13 cellular contexts compared by ENCODE assay signal in genomic region chr3:195394024-195394423, GRCh38. TPM values are rescaled to one million over a fixed set of nuclear protein-coding genes. Genes with fewer than 3 reads are reported as not detected.
DNase-seq lines count a peak whose midpoint lies in the region; ATAC-seq, FAIRE-seq and TF ChIP-seq lines count a peak whose summit lies in the region.
"Had no signal": no experiment of that assay in that cellular context is flagged by ENCODE, and none has a peak within 500 bp of the region (broad histone marks: within the 10 kb centered on the region; RNA-seq: fewer than 3 reads in every experiment).

No MANE protein-coding gene starts in this region.

- H3K4me1 Mint-ChIP-seq in naive thymus-derived CD4-positive, alpha-beta T cell = peaks cover 10 to 60% (median 52%) of the 10 kb centered on the region in 7 donors

- H3K9me3 ChIP-seq in OCI-LY3 (ENCODE audit: insufficient read depth, low read length) = no peaks in the 10 kb centered on the region
- no peaks in the 10 kb centered on the region for H3K9me3 ChIP-seq in naive thymus-derived CD4-positive, alpha-beta T cell (ENCODE audit: control insufficient read depth in 2 of 3, low read length in 3 of 3)

- H3K9ac ChIP-seq in OCI-LY3 (ENCODE audit: low read length) = no peak overlapping the region

- POLR2A ChIA-PET in naive thymus-derived CD4-positive, alpha-beta T cell (lab: Charles Lee) = no interaction called here

- H3K4me3 ChIP-seq in OCI-LY3 (ENCODE audit: low read length) = peak overlapping the region; percentile 30
- H3K4me3 ChIP-seq in naive thymus-derived CD4-positive, alpha-beta T cell (ENCODE audit: low read length) = no peak overlapping the region

- peak; percentile 86 for FAIRE-seq in GM12891 (lab: Jason Lieb, UNC)

- H4K20me1 ChIP-seq in OCI-LY3 (ENCODE audit: insufficient read depth, low read length) = peaks cover 4% of the 10 kb centered on the region; the same call in 1 of the 2 replicates

- H3K4me3 Mint-ChIP-seq in naive thymus-derived CD4-positive, alpha-beta T cell = no peak overlapping the region

- CTCF ChIA-PET in naive thymus-derived CD4-positive, alpha-beta T cell (lab: Charles Lee) = no interaction called here

- no peak for TF ChIP-seq POLR2A in GM12891 (IDR thresholded peaks at IDR 0.05; ENCODE audit: low read depth, low read length)

- no peaks in the 10 kb centered on the region for H3K9me3 Mint-ChIP-seq in naive thymus-derived CD4-positive, alpha-beta T cell

- no peaks in the 10 kb centered on the region for H3K36me3 ChIP-seq in OCI-LY3 (replicated peaks; ENCODE audit: low read depth, low read length)
- peaks cover 0 to 7% (median 0%) of the 10 kb centered on the region in 3 experiments for H3K36me3 ChIP-seq in naive thymus-derived CD4-positive, alpha-beta T cell (ENCODE audit: control insufficient read depth in 2 of 3, insufficient read depth in 3 of 3, low read length in 3 of 3)

- DNase-seq in GM12891 (ENCODE audit: insufficient read length, low spot score) (peak; percentile 3), HUDEP-2 (lab: John Stamatoyannopoulos, UW; ENCODE audit: unreplicated experiment in 76 of 76) (no peak), anterior cingulate cortex (lab: John Stamatoyannopoulos, UW) (no peak), SHP77 (lab: John Stamatoyannopoulos, UW) (no peak)
- DNase-seq in naive thymus-derived CD4-positive, alpha-beta T cell = no peak
- DNase-seq: activated CD4-positive, alpha-beta T cell treated with anti-CD3 and anti-CD28 coated beads, Interleukin-2, amount 50 U/mL, for 48 hours; activated naive CD4-positive, alpha-beta T cell treated with Interleukin-2 at 50 U/mL for 16 hours; cerebellar nuclear complex; NCI-H187 treated with DMSO at 0.1 percent for 48 hours; right cardiac atrium had no signal

- peak overlapping the region in 1 of 9 donors; percentile 48 for H3K27ac Mint-ChIP-seq in naive thymus-derived CD4-positive, alpha-beta T cell

- H3K4me1 ChIP-seq in OCI-LY3 (ENCODE audit: low read length) = peaks cover 11% of the 10 kb centered on the region
- peaks cover 0 to 3% of the 10 kb centered on the region in 2 donors for H3K4me1 ChIP-seq in naive thymus-derived CD4-positive, alpha-beta T cell (ENCODE audit: control insufficient read depth in 2 of 2, insufficient read depth in 2 of 2, low read length in 2 of 2)

- no peak overlapping the region for H2AFZ ChIP-seq in OCI-LY3 (ENCODE audit: low read depth, low read length)

- H3K27me3 ChIP-seq in OCI-LY3 (ENCODE audit: low read depth, low read length) = no peaks in the 10 kb centered on the region
- H3K27me3 ChIP-seq in naive thymus-derived CD4-positive, alpha-beta T cell (ENCODE audit: control insufficient read depth in 2 of 2, insufficient read depth in 2 of 2, low read length in 2 of 2) = no peaks in the 10 kb centered on the region

- no peak overlapping the region for H3K27ac ChIP-seq in OCI-LY3 (ENCODE audit: low read length)
- H3K27ac ChIP-seq in naive thymus-derived CD4-positive, alpha-beta T cell (ENCODE audit: low read depth, low read length) = no peak overlapping the region

- peaks cover 0 to 4% (median 0%) of the 10 kb centered on the region in 5 donors for H3K36me3 Mint-ChIP-seq in naive thymus-derived CD4-positive, alpha-beta T cell

- ATAC-seq in GM19455 (IDR thresholded peaks at IDR 0.05; ENCODE audit: unreplicated experiment) (peak; percentile 64), HG02938 (IDR thresholded peaks at IDR 0.05; ENCODE audit: unreplicated experiment) (peak; percentile 51)
- ATAC-seq in naive thymus-derived CD4-positive, alpha-beta T cell = no peak
- ATAC-seq: right cardiac atrium had no signal

- TF ChIP-seq CTCF in OCI-LY3 (IDR thresholded peaks at IDR 0.05; ENCODE audit: low read depth, low read length) = no peak

- H3K79me2 ChIP-seq in OCI-LY3 (ENCODE audit: low read length) = peaks cover 26% of the 10 kb centered on the region; the same call in 1 of the 2 replicates

- H3K4me2 ChIP-seq in OCI-LY3 (ENCODE audit: low read length) = peak overlapping the region; percentile 37

- no peaks in the 10 kb centered on the region for H3K27me3 Mint-ChIP-seq in naive thymus-derived CD4-positive, alpha-beta T cell

- intact Hi-C loops in naive thymus-derived CD4-positive, alpha-beta T cell (cut with micrococcal nuclease) = no loop called here

TF ChIP-seq in GM12891, 5 proteins besides CTCF, POLR2A, EP300 and RAD21:
- peak; percentile 95 for TF ChIP-seq SPI1 (IDR thresholded peaks at IDR 0.05; ENCODE audit: low read depth, low read length)
- no peak for TF ChIP-seq PAX5 (IDR thresholded peaks at IDR 0.05; ENCODE audit: insufficient read depth, low read length, severe bottlenecking)

RNA-seq across cellular contexts. Expression of gene ACAP2, which starts 48.8 kb away (rescaled TPM):
- 10.7 TPM for polyA plus RNA-seq in GM12891 (2012; ENCODE audit: low read depth, missing spikeins)
- total RNA-seq in naive thymus-derived CD4-positive, alpha-beta T cell = 100 to 1,000 TPM in 1 of 5 experiments, 10 to 100 TPM in 4; 68.1 to 111 (median 74.2) TPM
- 10 to 100 TPM; 40.1 to 45.7 TPM for polyA plus RNA-seq in naive thymus-derived CD4-positive, alpha-beta T cell
